ENCODE assay signal across 8 cellular contexts in the genomic region with DNA sequence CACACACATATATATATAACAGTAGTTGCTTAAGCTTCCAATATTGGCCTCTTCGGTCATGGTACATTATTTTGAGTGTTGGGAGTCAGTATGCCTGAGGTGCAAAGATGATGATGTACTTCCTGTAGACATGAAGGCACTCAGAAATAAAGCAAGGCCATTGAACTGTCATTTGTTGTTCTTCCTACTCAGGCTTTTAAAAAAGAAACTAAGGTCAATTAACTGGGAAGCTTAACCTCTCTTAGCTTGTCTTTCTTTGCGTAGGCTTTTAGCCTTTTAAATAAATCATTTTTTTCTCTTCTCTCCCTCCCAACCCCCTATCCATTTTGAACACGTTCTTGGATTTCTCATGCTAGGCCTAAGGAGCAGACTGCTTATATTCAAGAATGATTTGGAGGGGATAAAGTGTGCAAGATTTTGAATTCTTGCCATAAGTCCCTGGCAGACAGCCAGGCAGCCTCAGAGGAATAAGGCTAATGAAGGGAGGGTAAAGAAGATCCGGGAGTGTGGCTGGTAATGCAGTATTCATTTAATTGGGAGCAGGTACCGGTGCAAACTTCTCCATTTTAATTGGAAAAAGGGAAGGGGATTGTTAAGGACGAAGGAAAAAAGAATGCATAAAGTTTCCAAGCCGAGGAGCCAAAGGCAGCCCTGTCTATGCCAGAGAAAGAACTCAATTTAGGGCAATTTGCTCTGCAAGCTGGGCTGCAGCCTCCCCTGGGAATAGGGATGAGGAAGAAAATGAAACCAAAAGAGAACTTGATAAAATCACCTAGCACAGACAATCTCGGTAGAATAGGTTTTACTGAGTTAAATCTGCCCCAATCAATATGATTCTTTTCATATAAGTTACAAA.
A peak's percentile ranks its signal among the peaks of the same experiment; 100 is the strongest.
DNase-seq lines count a peak whose midpoint lies in the region; ATAC-seq and TF ChIP-seq lines count a peak whose summit lies in the region.

No MANE protein-coding gene starts in this region.

- H3K79me2 ChIP-seq in DND-41 (ENCODE audit: insufficient read depth, low read length): no peaks in the 10 kb centered on the region

- ATAC-seq in DND-41 (ENCODE audit: insufficient read depth, low read depth) (peak; percentile 55; the same call in 1 of the 3 replicates), GM18873 (IDR thresholded peaks at IDR 0.05; ENCODE audit: low FRiP score, unreplicated experiment) (no peak), HG03159 (IDR thresholded peaks at IDR 0.05; ENCODE audit: unreplicated experiment) (no peak)
- ATAC-seq in CD4-positive, alpha-beta T cell (ENCODE audit: poor library complexity): no peak

- no peaks in the 10 kb centered on the region for H4K20me1 ChIP-seq in DND-41 (ENCODE audit: insufficient read depth, low read length)

- H3K4me3 Mint-ChIP-seq in chondrocyte (ENCODE audit: unreplicated experiment): no peak overlapping the region
- no peak overlapping the region for H3K4me3 Mint-ChIP-seq in CD4-positive, alpha-beta T cell

- no peaks in the 10 kb centered on the region for H3K36me3 ChIP-seq in DND-41 (ENCODE audit: insufficient read depth, low read length)

- peak overlapping the region; percentile 34; the same call in 1 of the 2 replicates for H3K4me2 ChIP-seq in DND-41 (ENCODE audit: insufficient read depth, low read length)

- H3K9ac ChIP-seq in DND-41 (ENCODE audit: low read depth, low read length): no peak overlapping the region

- H3K27me3 ChIP-seq in DND-41 (ENCODE audit: insufficient read depth, low read length, poor library complexity): no peaks in the 10 kb centered on the region
- H3K27me3 ChIP-seq in CD4-positive, alpha-beta T cell (ENCODE audit: control insufficient read depth, insufficient read depth, low read length): no peaks in the 10 kb centered on the region

- H3K27me3 Mint-ChIP-seq in chondrocyte (ENCODE audit: low read depth): no peaks in the 10 kb centered on the region
- no peaks in the 10 kb centered on the region for H3K27me3 Mint-ChIP-seq in CD4-positive, alpha-beta T cell

- H3K4me1 Mint-ChIP-seq in chondrocyte (ENCODE audit: low read depth): peaks cover 25% of the 10 kb centered on the region
- H3K4me1 Mint-ChIP-seq in CD4-positive, alpha-beta T cell (ENCODE audit: low read depth): no peaks in the 10 kb centered on the region

- H3K27ac Mint-ChIP-seq in chondrocyte (ENCODE audit: unreplicated experiment): no peak overlapping the region
- no peak overlapping the region for H3K27ac Mint-ChIP-seq in CD4-positive, alpha-beta T cell

- POLR2A ChIA-PET in CD4-positive, alpha-beta T cell (lab: Charles Lee): no interaction called here

- CTCF ChIA-PET in CD4-positive, alpha-beta T cell (lab: Charles Lee): no interaction called here

- H3K4me1 ChIP-seq in DND-41 (ENCODE audit: insufficient read depth, low read length): no peaks in the 10 kb centered on the region; the same call in 1 of the 2 replicates

- H3K9me3 ChIP-seq in DND-41 (ENCODE audit: insufficient read depth, low read length, severe bottlenecking): no peaks in the 10 kb centered on the region
- no peaks in the 10 kb centered on the region for H3K9me3 ChIP-seq in CD4-positive, alpha-beta T cell (ENCODE audit: control insufficient read depth, low read length)

- H3K36me3 Mint-ChIP-seq in chondrocyte (ENCODE audit: low read depth): no peaks in the 10 kb centered on the region
- no peaks in the 10 kb centered on the region for H3K36me3 Mint-ChIP-seq in CD4-positive, alpha-beta T cell (ENCODE audit: low read depth)

- H3K4me3 ChIP-seq in DND-41 (ENCODE audit: low read depth in 1 of 2, low read length in 2 of 2) (0 out of 4 replicates have a peak overlapping the region, but pooled peaks of 1 of the 2 experiments have one; percentile 14), choroid plexus epithelial cell (ENCODE audit: low read depth, low read length) (peak overlapping the region; percentile 39)

- no peak overlapping the region for H2AFZ ChIP-seq in DND-41 (ENCODE audit: low read depth, low read length)

- intact Hi-C loops in CD4-positive, alpha-beta T cell (cut with DNase I, micrococcal nuclease): no loop called here

- DNase-seq in DND-41 (peak; percentile 12), NCI-H2171 (lab: John Stamatoyannopoulos, UW) (peak; percentile 57), choroid plexus epithelial cell (ENCODE audit: low read depth) (peak; percentile 62), renal cortical epithelial cell (ENCODE audit: low read depth) (peak; percentile 1), chondrocyte (ENCODE audit: low spot score) (no peak)
- DNase-seq in CD4-positive, alpha-beta T cell: no peak

- TF ChIP-seq CTCF in DND-41 (IDR thresholded peaks at IDR 0.05; ENCODE audit: borderline replicate concordance, extremely low read depth, low read length, poor library complexity, severe bottlenecking): no peak
- no peak for TF ChIP-seq CTCF in choroid plexus epithelial cell (conservative IDR thresholded peaks at IDR 0.05; ENCODE audit: low read depth, low read length)
- no peak for TF ChIP-seq CTCF in chondrocyte (IDR thresholded peaks at IDR 0.05)
- no peak for TF ChIP-seq CTCF in CD4-positive, alpha-beta T cell (IDR thresholded peaks at IDR 0.05)

- H3K9me3 Mint-ChIP-seq in chondrocyte (ENCODE audit: low read depth): no peaks in the 10 kb centered on the region
- peaks cover 3% of the 10 kb centered on the region for H3K9me3 Mint-ChIP-seq in CD4-positive, alpha-beta T cell

- no peak overlapping the region for H3K27ac ChIP-seq in DND-41 (ENCODE audit: low read length)
- no peak overlapping the region for H3K27ac ChIP-seq in CD4-positive, alpha-beta T cell (ENCODE audit: low read depth, low read length)

Comparison
In these comparisons a context has a peak if more than half of its experiments do, and no peak if none do; other contexts are left out.
1. DNase-seq: peak in DND-41 (single experiment), NCI-H2171 (single experiment), choroid plexus epithelial cell (single experiment) and renal cortical epithelial cell (single experiment); none in chondrocyte (single experiment) and CD4-positive, alpha-beta T cell (0 of 10).